Comparison of ENCODE assay signal across 8 cellular contexts in genomic region chr12:14960548-14961465, GRCh38. TPM values are rescaled to one million over a fixed set of nuclear protein-coding genes. Genes with fewer than 3 reads are reported as not detected.
DNase-seq lines count a peak whose midpoint lies in the region; ATAC-seq and TF ChIP-seq lines count a peak whose summit lies in the region.

No MANE protein-coding gene starts in this region.

- TF ChIP-seq CTCF in PC-3 (conservative IDR thresholded peaks at IDR 0.05; ENCODE audit: low read depth, low read length) (no peak), brain (conservative IDR thresholded peaks at IDR 0.05) (no peak), lung (IDR thresholded peaks at IDR 0.05; ENCODE audit: control extremely low read depth, extremely low read depth) (no peak), uterus (IDR thresholded peaks at IDR 0.05) (no peak)

- H3K79me2 ChIP-seq in PC-3 (ENCODE audit: low read length) = no peaks in the 10 kb centered on the region

- WGBS in lung, 2 donors = 14 to 27% methylated on average over 13 of the region's 13 CpGs

- H3K4me1 ChIP-seq in PC-3 (ENCODE audit: insufficient read depth, low read length) (peaks cover 17% of the 10 kb centered on the region), lung (ENCODE audit: control insufficient read depth in 2 of 2, insufficient read depth in 2 of 2, low read length in 2 of 2) (peaks cover 4 to 6% of the 10 kb centered on the region in 2 donors), uterus (no peaks in the 10 kb centered on the region)

- no TSS peak for BruUV-seq in PC-3 (replicated peaks; lab: Mats Ljungman, UMichigan)

- no peaks in the 10 kb centered on the region for H4K20me1 ChIP-seq in PC-3 (ENCODE audit: low read length)

- H3K36me3 ChIP-seq in PC-3 (ENCODE audit: low read depth, low read length) (no peaks in the 10 kb centered on the region), lung (ENCODE audit: control insufficient read depth in 2 of 2, insufficient read depth in 2 of 2, low read length in 2 of 2) (no peaks in the 10 kb centered on the region), uterus (no peaks in the 10 kb centered on the region)

- ATAC-seq in HG02973 (IDR thresholded peaks at IDR 0.05; ENCODE audit: unreplicated experiment) = peak; percentile 36
- ATAC-seq in PC-3 = peak; percentile 93
- ATAC-seq in lung (ENCODE audit: insufficient read depth, low FRiP score) = peak; percentile 85

- POLR2A ChIA-PET in PC-3 (lab: Charles Lee; ENCODE audit: unreplicated experiment) = no interaction called here

- peaks cover 60% of the 10 kb centered on the region for H3K4me1 Mint-ChIP-seq in activated CD4-positive, alpha-beta T cell treated with anti-CD3 and anti-CD28 coated beads, Interleukin-2, amount 10 ng/mL, durations not matched to agents 24 days and 14 days
- H3K4me1 Mint-ChIP-seq in brain = peaks cover 27% of the 10 kb centered on the region

- no peaks in the 10 kb centered on the region for H3K9me3 ChIP-seq in PC-3 (ENCODE audit: low read length)
- no peaks in the 10 kb centered on the region for H3K9me3 ChIP-seq in lung (ENCODE audit: control insufficient read depth in 2 of 2, insufficient read depth in 1 of 2, low read length in 1 of 2)
- H3K9me3 ChIP-seq in uterus = no peaks in the 10 kb centered on the region

- peak overlapping the region; percentile 100 for H3K27ac Mint-ChIP-seq in activated CD4-positive, alpha-beta T cell treated with anti-CD3 and anti-CD28 coated beads, Interleukin-2, amount 10 ng/mL, durations not matched to agents 24 days and 14 days
- H3K27ac Mint-ChIP-seq in brain = peak overlapping the region in 3 of 5 experiments; percentile 13 to 57 (median 44)

- H3F3A ChIP-seq in PC-3 (ENCODE audit: low read length, unreplicated experiment) = no peaks in the 10 kb centered on the region

- peaks cover 34% of the 10 kb centered on the region for H3K36me3 Mint-ChIP-seq in activated CD4-positive, alpha-beta T cell treated with anti-CD3 and anti-CD28 coated beads, Interleukin-2, amount 10 ng/mL, durations not matched to agents 24 days and 14 days (ENCODE audit: low read depth)
- no peaks in the 10 kb centered on the region for H3K36me3 Mint-ChIP-seq in brain

- peak overlapping the region; percentile 84 for H3K4me2 ChIP-seq in PC-3 (ENCODE audit: low read length)

- H3K4me3 Mint-ChIP-seq in activated CD4-positive, alpha-beta T cell treated with anti-CD3 and anti-CD28 coated beads, Interleukin-2, amount 10 ng/mL, durations not matched to agents 24 days and 14 days = peak overlapping the region; percentile 99
- peak overlapping the region in 1 of 5 experiments; percentile 25 for H3K4me3 Mint-ChIP-seq in brain

- H3K27ac ChIP-seq in PC-3 (ENCODE audit: low read length) = peak overlapping the region; percentile 87
- H3K27ac ChIP-seq in lung (ENCODE audit: low read depth in 1 of 2, low read length in 1 of 2) = peak overlapping the region; percentile 64 to 79
- peak overlapping the region; percentile 77 to 82 for H3K27ac ChIP-seq in uterus

- peak overlapping the region; percentile 33; the same call in 1 of the 2 replicates for H3K9ac ChIP-seq in PC-3 (ENCODE audit: low read length)

- H3K4me3 ChIP-seq in PC-3 (ENCODE audit: low read length) (peak overlapping the region; percentile 59; the same call in 1 of the 2 replicates), lung (peak overlapping the region; percentile 17), uterus (peak overlapping the region; percentile 24 to 28)

- CTCF ChIA-PET in PC-3 (lab: Charles Lee) = no interaction called here

- H3K9me3 Mint-ChIP-seq in activated CD4-positive, alpha-beta T cell treated with anti-CD3 and anti-CD28 coated beads, Interleukin-2, amount 10 ng/mL, durations not matched to agents 24 days and 14 days = peaks cover 3% of the 10 kb centered on the region
- H3K9me3 Mint-ChIP-seq in brain = no peaks in the 10 kb centered on the region

- intact Hi-C loops in activated CD4-positive, alpha-beta T cell treated with anti-CD3 and anti-CD28 coated beads, Interleukin-2, amount 10 ng/mL, durations not matched to agents 24 days and 14 days (cut with micrococcal nuclease) = loop anchor here (1.0 to 10.0 kb wide), 9 partner anchors 9 to 594 kb away; partner anchors contain the start of genes C12orf60 and WBP11
- intact Hi-C loops in PC-3 (cut with micrococcal nuclease) = loop anchor here (2.0 kb wide), 1 partner anchor 30 kb away; no protein-coding TSS in a partner anchor
- intact Hi-C loops in uterus (cut with DNase I; ENCODE audit: low total_unique reads) = no loop called here

- no peaks in the 10 kb centered on the region for H3K27me3 Mint-ChIP-seq in activated CD4-positive, alpha-beta T cell treated with anti-CD3 and anti-CD28 coated beads, Interleukin-2, amount 10 ng/mL, durations not matched to agents 24 days and 14 days
- no peaks in the 10 kb centered on the region for H3K27me3 Mint-ChIP-seq in brain

- H2AFZ ChIP-seq in PC-3 (ENCODE audit: low read length) = peak overlapping the region; percentile 64

- TF ChIP-seq POLR2A in uterus (IDR thresholded peaks at IDR 0.05) = no peak

- H3K9me2 ChIP-seq in PC-3 (replicated peaks; ENCODE audit: low read length) = no peaks in the 10 kb centered on the region

- no peaks in the 10 kb centered on the region for H3K27me3 ChIP-seq in PC-3 (ENCODE audit: low read length)
- H3K27me3 ChIP-seq in lung (ENCODE audit: control insufficient read depth, insufficient read depth) = no peaks in the 10 kb centered on the region
- no peaks in the 10 kb centered on the region for H3K27me3 ChIP-seq in uterus

- DNase-seq in activated CD4-positive, alpha-beta T cell treated with anti-CD3 and anti-CD28 coated beads, Interleukin-2, amount 10 ng/mL, durations not matched to agents 24 days and 14 days = peak; percentile 85
- DNase-seq in activated CD4-positive, alpha-beta T cell treated with anti-CD3 and anti-CD28 coated beads, Interleukin-2, amount 50 U/mL, for 4 hours = no peak
- peak; percentile 66 for DNase-seq in PC-3
- DNase-seq in lung (ENCODE audit: low spot score) = peak; percentile 45
- DNase-seq in uterus = no peak
- DNase-seq in NCI-H2107 (lab: John Stamatoyannopoulos, UW) = no peak

RNA-seq across cellular contexts. Expression of gene ARHGDIB, which starts 0.6 kb away (rescaled TPM):
- total RNA-seq in activated CD4-positive, alpha-beta T cell treated with anti-CD3 and anti-CD28 coated beads, Interleukin-2, amount 10 ng/mL, durations not matched to agents 24 days and 14 days = 452 TPM in 2 replicates
- total RNA-seq in PC-3 (2014; rRNA removed) (10.4 and 12.4 TPM in 2 replicates), lung (100 to 1,000 TPM in 1 of 2 donors, 10 to 100 TPM in 1; 66.5 to 250 TPM), uterus (100 to 1,000 TPM in 1 of 4 donors, 10 to 100 TPM in 3; 28.4 to 175 (median 59.9) TPM)
- polyA plus RNA-seq in brain (ENCODE audit: insufficient read depth, low read depth, low replicate concordance) (38.1 TPM), lung (100 to 1,000 TPM; 269 to 597 TPM)

RNA-seq across cellular contexts. Expression of gene PDE6H, which starts 12.0 kb away (rescaled TPM):
- not detected in 2 replicates for total RNA-seq in activated CD4-positive, alpha-beta T cell treated with anti-CD3 and anti-CD28 coated beads, Interleukin-2, amount 10 ng/mL, durations not matched to agents 24 days and 14 days
- total RNA-seq in PC-3 (2014; rRNA removed) (not detected in 2 replicates), lung (under 1 TPM in 1 of 2 donors, not detected in 1; 0.88 TPM), uterus (not detected)
- polyA plus RNA-seq in brain (ENCODE audit: insufficient read depth, low read depth, low replicate concordance) (not detected), lung (under 1 TPM in 1 of 2 donors, not detected in 1; 0.08 TPM)

RNA-seq across cellular contexts. Expression of gene ERP27, which starts 22.5 kb away (rescaled TPM):
- total RNA-seq in activated CD4-positive, alpha-beta T cell treated with anti-CD3 and anti-CD28 coated beads, Interleukin-2, amount 10 ng/mL, durations not matched to agents 24 days and 14 days = 1.5 and 1.8 TPM in 2 replicates
- total RNA-seq in PC-3 (2014; rRNA removed) (not detected in 2 replicates), lung (10 to 100 TPM; 13.6 to 64.6 TPM), uterus (1 to 10 TPM in 2 of 4 donors, under 1 TPM in 1, not detected in 1; 0.61 to 2.6 (median 1.5) TPM)
- polyA plus RNA-seq in brain (ENCODE audit: insufficient read depth, low read depth, low replicate concordance) (not detected), lung (1 to 10 TPM; 1.9 to 7.2 TPM)

Comparison
In these comparisons a context has a peak if more than half of its experiments do, and no peak if none do; other contexts are left out.
1. DNase-seq: peak in activated CD4-positive, alpha-beta T cell treated with anti-CD3 and anti-CD28 coated beads, Interleukin-2, amount 10 ng/mL, durations not matched to agents 24 days and 14 days (single experiment), PC-3 (single experiment) and lung (single experiment); none in activated CD4-positive, alpha-beta T cell treated with anti-CD3 and anti-CD28 coated beads, Interleukin-2, amount 50 U/mL, for 4 hours (0 of 2), uterus (0 of 2) and NCI-H2107 (single experiment).
2. ATAC-seq: peak in every context shown above with its lines; median percentile 93 in PC-3; 85 in lung; 36 in HG02973.
3. Peak in every context shown above with its lines, with median percentiles within 50 percentile points of each other: H3K27ac ChIP-seq and H3K4me3 ChIP-seq.